Comparison of ENCODE assay signal across 9 cellular contexts in the genomic region with DNA sequence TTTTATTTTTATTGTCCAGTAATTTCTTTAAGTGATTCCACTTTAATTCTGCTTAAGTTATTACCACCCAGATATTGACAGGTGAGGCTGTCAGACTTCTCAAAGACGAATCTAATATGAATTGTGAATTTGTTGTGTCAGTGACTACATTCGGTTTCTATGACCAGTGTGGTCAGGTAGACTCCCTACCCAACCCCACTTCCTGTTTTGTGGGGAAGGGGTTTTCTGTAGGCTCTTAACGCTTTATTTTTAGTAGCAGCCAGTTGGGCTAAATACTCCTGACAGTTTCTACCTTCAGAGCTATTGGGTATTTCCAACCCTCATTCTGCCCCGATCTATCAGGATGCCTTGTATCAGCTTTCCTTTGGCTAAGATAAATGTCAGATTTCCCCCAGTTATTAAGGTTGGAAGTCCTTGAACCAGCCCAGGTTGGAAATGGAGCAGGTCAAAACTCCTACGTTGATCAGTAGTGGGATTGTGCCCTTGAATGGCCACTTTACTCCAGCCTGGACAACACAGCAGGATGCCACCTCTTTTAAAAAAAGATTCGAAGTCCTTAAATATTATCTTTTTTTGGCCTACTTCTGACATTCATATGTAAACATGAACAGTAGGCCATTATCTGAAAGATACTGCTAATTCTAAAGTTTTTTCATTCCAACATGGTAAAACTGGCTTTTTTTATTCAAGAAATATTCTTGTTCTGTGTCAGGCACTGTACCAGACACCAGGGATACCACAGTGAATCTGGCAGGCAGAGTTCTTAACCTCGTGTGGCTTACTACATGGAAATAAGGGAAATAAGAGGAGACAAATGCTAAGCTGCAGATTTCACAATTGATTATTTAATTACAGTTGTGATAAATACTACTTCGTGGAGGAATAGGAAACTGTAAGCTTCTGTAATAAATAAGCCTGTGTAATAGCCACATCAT.
DNase-seq lines count a peak whose midpoint lies in the region; ATAC-seq, FAIRE-seq and TF ChIP-seq lines count a peak whose summit lies in the region.
"Had no signal": no experiment of that assay in that cellular context is flagged by ENCODE, and none has a peak within 500 bp of the region (broad histone marks: within the 10 kb centered on the region; RNA-seq: fewer than 3 reads in every experiment).

No MANE protein-coding gene starts in this region.

- H3K9me2 ChIP-seq in PC-9 (ENCODE audit: insufficient read depth) = no peaks in the 10 kb centered on the region

- no peak overlapping the region for H2AFZ ChIP-seq in PC-9

- H3K4me3 ChIP-seq in PC-9 = no peak overlapping the region
- H3K4me3 ChIP-seq: sigmoid colon had no signal

- peak; percentile 74 for ATAC-seq in HG03439 (IDR thresholded peaks at IDR 0.05; ENCODE audit: unreplicated experiment)
- peak; percentile 92 for ATAC-seq in activated naive CD8-positive, alpha-beta T cell treated with anti-CD3 and anti-CD28 coated beads, Interleukin-2, amount 50 U/mL, for 24 hours

- H3K9me3 ChIP-seq in PC-9 (ENCODE audit: insufficient read depth, low read depth) = no peaks in the 10 kb centered on the region
- H3K9me3 ChIP-seq: sigmoid colon had no signal

- H3F3A ChIP-seq in PC-9 (ENCODE audit: insufficient read depth, low read depth) = no peaks in the 10 kb centered on the region

- no peak overlapping the region for H3K27ac ChIP-seq in PC-9
- H3K27ac ChIP-seq: sigmoid colon had no signal

- intact Hi-C loops in PC-9 (cut with micrococcal nuclease; ENCODE audit: unreplicated experiment) = no loop called here

- H3K27me3 ChIP-seq in PC-9 (ENCODE audit: insufficient read depth, low read depth) = no peaks in the 10 kb centered on the region
- H3K27me3 ChIP-seq: sigmoid colon had no signal

- H3K79me2 ChIP-seq in PC-9 (ENCODE audit: low read depth) = no peaks in the 10 kb centered on the region

- CTCF ChIA-PET in PC-9 (lab: Charles Lee) = interaction anchor here (0.6 kb wide), 1 partner anchor 175 kb away, joined by 5 read pairs; no protein-coding TSS in a partner anchor

- FAIRE-seq in GM12892 (lab: Jason Lieb, UNC) = peak; percentile 97

- TF ChIP-seq CTCF in GM20000 (IDR thresholded peaks at IDR 0.05; ENCODE audit: extremely low read depth, missing control alignments) (no peak), PC-9 (conservative IDR thresholded peaks at IDR 0.05) (no peak)

- H3K36me3 ChIP-seq in PC-9 (ENCODE audit: low read depth) = peaks cover 12% of the 10 kb centered on the region; the same call in 1 of the 2 replicates

- 0 out of 2 replicates have a peak, but pooled peaks have one; percentile 37 for TF ChIP-seq POLR2A in GM12892 (IDR thresholded peaks at IDR 0.05; ENCODE audit: low read depth, low read length)

- H3K4me2 ChIP-seq in PC-9 = no peak overlapping the region

- peaks cover 31% of the 10 kb centered on the region for H3K36me3 Mint-ChIP-seq in activated naive CD8-positive, alpha-beta T cell treated with anti-CD3 and anti-CD28 coated beads, Interleukin-2, amount 50 U/mL, for 24 hours (ENCODE audit: low read depth)

- no peaks in the 10 kb centered on the region for H3K27me3 Mint-ChIP-seq in activated naive CD8-positive, alpha-beta T cell treated with anti-CD3 and anti-CD28 coated beads, Interleukin-2, amount 50 U/mL, for 24 hours

- no peaks in the 10 kb centered on the region for H4K20me1 ChIP-seq in PC-9 (ENCODE audit: insufficient read depth)

- peaks cover 53% of the 10 kb centered on the region for H3K4me1 Mint-ChIP-seq in activated naive CD8-positive, alpha-beta T cell treated with anti-CD3 and anti-CD28 coated beads, Interleukin-2, amount 50 U/mL, for 24 hours

- peak overlapping the region; percentile 45 for H3K4me3 Mint-ChIP-seq in activated naive CD8-positive, alpha-beta T cell treated with anti-CD3 and anti-CD28 coated beads, Interleukin-2, amount 50 U/mL, for 24 hours

- H3K4me1 ChIP-seq in PC-9 (replicated peaks; ENCODE audit: insufficient read depth) = no peaks in the 10 kb centered on the region

- H3K27ac Mint-ChIP-seq in activated naive CD8-positive, alpha-beta T cell treated with anti-CD3 and anti-CD28 coated beads, Interleukin-2, amount 50 U/mL, for 24 hours = peak overlapping the region; percentile 85

- BruUV-seq in PC-9 (replicated peaks; lab: Mats Ljungman, UMichigan) = no TSS peak

- peak; percentile 31 for DNase-seq in GM12892 (ENCODE audit: insufficient read length)
- peak; percentile 68 for DNase-seq in GM20000 (ENCODE audit: low spot score)
- DNase-seq in activated naive CD8-positive, alpha-beta T cell treated with anti-CD3 and anti-CD28 coated beads, Interleukin-2, amount 50 U/mL, for 24 hours = peak; percentile 41
- DNase-seq in kidney tubule cell (ENCODE audit: low spot score) = no peak
- no peak for DNase-seq in NCI-H748 treated with DMSO at 0.1 percent for 48 hours (lab: John Stamatoyannopoulos, UW)
- DNase-seq in PC-9 = no peak
- no peak for DNase-seq in LoVo (ENCODE audit: low spot score)
- DNase-seq: sigmoid colon had no signal

- POLR2A ChIA-PET in PC-9 (lab: Charles Lee; ENCODE audit: unreplicated experiment) = no interaction called here

- no peaks in the 10 kb centered on the region for H3K9me3 Mint-ChIP-seq in activated naive CD8-positive, alpha-beta T cell treated with anti-CD3 and anti-CD28 coated beads, Interleukin-2, amount 50 U/mL, for 24 hours

Comparison
In these comparisons a context has a peak if more than half of its experiments do, and no peak if none do; other contexts are left out.
1. DNase-seq: peak in GM12892 (single experiment), GM20000 (single experiment) and activated naive CD8-positive, alpha-beta T cell treated with anti-CD3 and anti-CD28 coated beads, Interleukin-2, amount 50 U/mL, for 24 hours (single experiment); none in kidney tubule cell (single experiment), NCI-H748 treated with DMSO at 0.1 percent for 48 hours (single experiment), PC-9 (0 of 2) and LoVo (single experiment).